ENCODE assay signal across 19 cellular contexts in the genomic region with DNA sequence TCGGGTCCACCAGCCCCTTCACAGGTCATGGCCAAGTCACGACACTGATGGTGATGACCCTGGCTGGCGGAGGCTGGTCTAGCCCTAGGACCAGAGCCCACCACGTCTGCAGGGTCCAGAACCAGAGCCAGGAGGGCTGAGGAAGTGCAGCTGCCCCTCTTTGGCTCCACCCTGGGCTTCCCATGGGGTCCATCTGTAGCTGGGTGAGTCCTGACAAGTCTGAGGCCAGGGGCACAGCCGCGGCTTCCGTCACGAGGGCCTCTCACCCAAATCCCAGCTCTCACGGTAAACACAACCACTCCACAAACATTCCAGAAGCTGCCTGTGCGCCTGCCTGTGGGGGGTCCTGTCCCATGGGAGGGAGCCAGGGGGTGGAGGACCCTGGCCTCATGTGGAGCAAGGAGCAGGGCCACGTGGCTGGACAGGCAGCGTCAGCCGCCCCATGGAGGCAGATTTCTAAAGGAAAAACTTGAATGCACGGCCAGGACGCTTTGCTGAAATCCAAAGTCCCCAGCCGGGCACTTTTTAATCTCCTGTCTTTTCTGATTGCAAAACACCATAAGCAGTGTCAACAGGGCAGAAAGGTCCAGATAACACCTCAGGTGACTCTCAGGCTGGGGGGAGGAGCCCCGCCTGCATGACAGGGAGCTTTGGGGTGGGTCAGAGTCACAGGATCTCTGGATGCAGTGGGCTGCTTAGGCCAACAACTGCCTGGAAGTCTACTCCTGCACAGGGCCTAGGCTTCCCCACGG. TPM values are rescaled to one million over a fixed set of nuclear protein-coding genes. Genes with fewer than 3 reads are reported as not detected.
DNase-seq lines count a peak whose midpoint lies in the region; ATAC-seq and TF ChIP-seq lines count a peak whose summit lies in the region.
"Had no signal": no experiment of that assay in that cellular context is flagged by ENCODE, and none has a peak within 500 bp of the region (broad histone marks: within the 10 kb centered on the region; RNA-seq: fewer than 3 reads in every experiment).

No MANE protein-coding gene starts in this region.

- H3K36me3 ChIP-seq in H7 (replicated peaks; ENCODE audit: control insufficient read depth, insufficient read depth, low read length) (no peaks in the 10 kb centered on the region), lower lobe of right lung (peaks cover 10% of the 10 kb centered on the region), stomach (peaks cover 0 to 34% (median 0%) of the 10 kb centered on the region in 4 donors), thyroid gland (no peaks in the 10 kb centered on the region)
- H3K36me3 ChIP-seq: prostate gland had no signal

- TF ChIP-seq EP300 in stomach (IDR thresholded peaks at IDR 0.05), result no peak

- TF ChIP-seq CTCF in choroid plexus epithelial cell (conservative IDR thresholded peaks at IDR 0.05; ENCODE audit: low read depth, low read length) (no peak), lower lobe of right lung (IDR thresholded peaks at IDR 0.05) (no peak), stomach (IDR thresholded peaks at IDR 0.05) (no peak), thyroid gland (IDR thresholded peaks at IDR 0.05) (no peak)

- H3K27me3 ChIP-seq in H7 (ENCODE audit: control insufficient read depth, insufficient read depth, low read length) (no peaks in the 10 kb centered on the region), lower lobe of right lung (ENCODE audit: low read depth) (no peaks in the 10 kb centered on the region), stomach (no peaks in the 10 kb centered on the region), thyroid gland (no peaks in the 10 kb centered on the region)

- TF ChIP-seq POLR2A in stomach (IDR thresholded peaks at IDR 0.05), result no peak
- no peak for TF ChIP-seq POLR2A in thyroid gland (IDR thresholded peaks at IDR 0.05)

- H3K9me3 ChIP-seq in lower lobe of right lung (no peaks in the 10 kb centered on the region), stomach (no peaks in the 10 kb centered on the region), thyroid gland (no peaks in the 10 kb centered on the region)
- H3K9me3 ChIP-seq: prostate gland had no signal

- H3K4me3 ChIP-seq in H7 (ENCODE audit: insufficient read depth, low read depth, low read length) (no peak overlapping the region), choroid plexus epithelial cell (ENCODE audit: low read depth, low read length) (no peak overlapping the region), lower lobe of right lung (no peak overlapping the region), stomach (no peak overlapping the region), thyroid gland (replicated peaks in 1 of 3) (no peak overlapping the region)
- H3K4me3 ChIP-seq: GM12878, prostate gland had no signal

- WGBS in stomach, 5 donors, result 43 to 63% (median 47%) methylated on average over 9 to 18 of the region's 18 CpGs
- WGBS in thyroid gland, 2 donors, result 81 to 94% methylated on average over 8 to 14 of the region's 18 CpGs

- intact Hi-C loops in lower lobe of right lung (cut with DNase I), result no loop called here
- intact Hi-C loops in stomach (cut with DNase I; ENCODE audit: low total_unique reads), result no loop called here
- intact Hi-C loops in thyroid gland (cut with DNase I), result no loop called here

- DNase-seq in H7 (peak; percentile 65), choroid plexus epithelial cell (ENCODE audit: low read depth) (peak; percentile 15), lower lobe of right lung (peak; percentile 71), stomach (peak; percentile 59), thyroid gland (no peak), A172 (ENCODE audit: low spot score) (no peak), NCI-H510A treated with DMSO at 0.1 percent for 48 hours (lab: John Stamatoyannopoulos, UW) (no peak)
- DNase-seq in activated CD8-positive, alpha-beta memory T cell treated with anti-CD3 and anti-CD28 coated beads, Interleukin-2, amount 50 U/mL, for 4 hours, result no peak
- DNase-seq: activated effector memory CD4-positive, alpha-beta T cell treated with anti-CD3 and anti-CD28 coated beads, Interleukin-2, amount 50 U/mL, for 16 hours; cerebellar nuclear complex; foreskin melanocyte; mammary epithelial cell; naive thymus-derived CD4-positive, alpha-beta T cell; NCI-H2081; SIG-M5; stimulated activated naive CD8-positive, alpha-beta T cell treated with anti-CD3 and anti-CD28 coated beads, Interleukin-15, amount 100 ng/mL, for 72 hours; T-helper 9 cell had no signal

- H3K4me1 ChIP-seq in lower lobe of right lung (peaks cover 30% of the 10 kb centered on the region), stomach (peaks cover 7 to 40% (median 33%) of the 10 kb centered on the region in 4 donors), thyroid gland (peaks cover 0 to 7% of the 10 kb centered on the region in 2 donors)
- H3K4me1 ChIP-seq: prostate gland had no signal

- H3K27ac ChIP-seq in lower lobe of right lung (peak overlapping the region; percentile 57), stomach (peak overlapping the region in 4 of 5 donors; percentile 11 to 57 (median 44)), thyroid gland (no peak overlapping the region)
- H3K27ac ChIP-seq: prostate gland had no signal

- ATAC-seq in lower lobe of right lung, result peak; percentile 49 to 59
- ATAC-seq: GM12878; naive thymus-derived CD4-positive, alpha-beta T cell; stimulated activated naive CD8-positive, alpha-beta T cell treated with anti-CD3 and anti-CD28 coated beads, Interleukin-15, amount 100 ng/mL, for 72 hours had no signal

RNA-seq across cellular contexts. Expression of gene CEBPG, which starts 29.9 kb away (rescaled TPM):
- 25.8 and 29.4 TPM in 2 replicates for total RNA-seq in H7 (2014; rRNA removed; shearing (Covaris generic))
- 29.6 TPM for total RNA-seq in lower lobe of right lung
- total RNA-seq in stomach, result 10 to 100 TPM in 4 of 5 donors, 1 to 10 TPM in 1; 4.7 to 40.9 (median 19.4) TPM
- 10 to 100 TPM; 13.8 to 29.9 (median 16.5) TPM for polyA plus RNA-seq in stomach
- 10 to 100 TPM; 19.8 to 33.8 (median 26.7) TPM for total RNA-seq in thyroid gland
- 31.6 and 33.1 TPM in 2 replicates for total RNA-seq in A172 (2014; rRNA removed; shearing (Covaris generic))

Comparison
In these comparisons a context has a peak if more than half of its experiments do, and no peak if none do; other contexts are left out.
1. DNase-seq: peak in H7 (single experiment), choroid plexus epithelial cell (single experiment), lower lobe of right lung (single experiment) and stomach (single experiment); none in thyroid gland (0 of 2), activated CD8-positive, alpha-beta memory T cell treated with anti-CD3 and anti-CD28 coated beads, Interleukin-2, amount 50 U/mL, for 4 hours (single experiment), A172 (single experiment) and NCI-H510A treated with DMSO at 0.1 percent for 48 hours (single experiment).
2. H3K27ac ChIP-seq: peak in lower lobe of right lung (single experiment) and stomach (4 of 5); none in thyroid gland (0 of 3).